In genomic region chr10:92753865-92754264, GRCh38 we compare ENCODE assay signal across 18 cellular contexts.
"Had no signal": no experiment of that assay in that cellular context is flagged by ENCODE, and none has a peak within 500 bp of the region (broad histone marks: within the 10 kb centered on the region; RNA-seq: fewer than 3 reads in every experiment).

No MANE protein-coding gene starts in this region.

- ATAC-seq: activated CD8-positive, alpha-beta memory T cell treated with anti-CD3 and anti-CD28 coated beads, Interleukin-2, amount 10 ng/mL, durations not matched to agents 7 days and 5 days; activated CD8-positive, alpha-beta T cell treated with anti-CD3 and anti-CD28 coated beads for 36 hours; activated naive CD8-positive, alpha-beta T cell treated with anti-CD3 and anti-CD28 coated beads, Interleukin-2, amount 50 U/mL, for 24 hours; foreskin keratinocyte; natural killer cell; sciatic nerve; stimulated activated naive B cell treated with anti-CD40 and anti-IgM and Interleukin-4, amounts not matched to agents 10 μg/mL and 1 μg/mL and 100 μg/mL, for 72 hours had no signal

- H3K36me3 ChIP-seq: upper lobe of right lung had no signal

- H3K9me3 ChIP-seq: upper lobe of right lung had no signal

- H3K4me3 ChIP-seq: coronary artery, upper lobe of right lung had no signal

- H3K4me1 ChIP-seq: foreskin keratinocyte had no signal

- FAIRE-seq: kidney, small intestine had no signal

- H3K27ac ChIP-seq: coronary artery, foreskin keratinocyte, upper lobe of right lung had no signal

- DNase-seq: activated CD4-positive, alpha-beta T cell treated with anti-CD3 and anti-CD28 coated beads, Interleukin-2, amount 10 ng/mL, durations not matched to agents 24 days and 14 days; activated CD8-positive, alpha-beta memory T cell treated with anti-CD3 and anti-CD28 coated beads, Interleukin-2, amount 10 ng/mL, durations not matched to agents 7 days and 5 days; activated CD8-positive, alpha-beta T cell treated with anti-CD3 and anti-CD28 coated beads for 36 hours; activated gamma-delta T cell; activated naive CD4-positive, alpha-beta T cell treated with anti-CD3 and anti-CD28 coated beads, Interleukin-2, amount 50 U/mL, for 16 hours; activated naive CD8-positive, alpha-beta T cell treated with anti-CD3 and anti-CD28 coated beads, Interleukin-2, amount 50 U/mL, for 24 hours; cerebellar nuclear complex; foreskin keratinocyte; kidney; midbrain; natural killer cell; small intestine; stimulated activated CD4-positive, alpha-beta T cell treated with anti-CD3 and anti-CD28 coated beads, Interleukin-15, amount 100 ng/mL, for 24 hours; stimulated activated naive B cell treated with anti-CD40 and anti-IgM and Interleukin-4, amounts not matched to agents 10 μg/mL and 1 μg/mL and 100 μg/mL, for 72 hours; T-helper 1 cell; upper lobe of right lung had no signal

- H3K27me3 ChIP-seq: foreskin keratinocyte, upper lobe of right lung had no signal
